24 cellular contexts compared by ENCODE assay signal in the genomic region with DNA sequence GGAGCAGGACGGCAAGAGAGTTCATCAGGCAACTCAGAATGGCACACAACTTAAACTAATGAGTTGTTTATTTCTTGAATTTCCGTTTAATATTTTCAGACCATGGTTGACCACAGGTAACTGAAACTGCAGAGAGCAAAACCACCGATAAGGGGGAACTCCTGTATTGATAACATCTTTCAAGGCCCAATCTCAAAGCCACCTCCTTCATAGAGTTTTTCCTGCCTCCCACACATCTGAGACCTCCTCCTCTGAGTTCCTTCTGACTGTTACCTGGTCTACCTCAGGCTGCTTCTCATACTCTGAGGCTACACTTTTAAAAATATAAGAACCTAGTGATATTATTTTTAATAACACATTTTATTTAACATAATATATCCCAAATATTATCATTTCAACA.
"Had no signal": no experiment of that assay in that cellular context is flagged by ENCODE, and none has a peak within 500 bp of the region (broad histone marks: within the 10 kb centered on the region; RNA-seq: fewer than 3 reads in every experiment).

No MANE protein-coding gene starts in this region.

- FAIRE-seq: HTR-8/SVneo had no signal

- H3K27ac ChIP-seq: HL-60, RWPE1 had no signal

- H3K4me2 ChIP-seq: SK-N-SH had no signal

- H3K9ac ChIP-seq: SK-N-SH had no signal

- DNase-seq: KBM-7; NCI-H1092; NCI-H1105 treated with DMSO at 0.1 percent for 48 hours; NCI-H1417 treated with DMSO at 0.1 percent for 48 hours; NCI-H146; NCI-H1694 treated with DMSO at 0.1 percent for 48 hours; NCI-H1930; NCI-H2081; NCI-H2107; NCI-H2227 treated with DMSO at 0.1 percent for 48 hours; NCI-H510A; NCI-H524 treated with DMSO at 0.1 percent for 48 hours; NCI-H69; NCI-H774; NK-92 treated with Interleukin-12 subunit alpha and Interleukin-12 subunit beta, amount 100 ng/mL, for 24 hours; PC-3; SHP77; SK-N-SH; SW 1271; T-cell had no signal

- H3K9me3 ChIP-seq: SK-N-SH had no signal

- ATAC-seq: Panc1, PC-3, T-cell had no signal
